ENCODE assay signal across 22 cellular contexts in genomic region chr5:168057905-168058304, GRCh38.
"Had no signal": no experiment of that assay in that cellular context is flagged by ENCODE, and none has a peak within 500 bp of the region (broad histone marks: within the 10 kb centered on the region; RNA-seq: fewer than 3 reads in every experiment).

No MANE protein-coding gene starts in this region.

- H3K27me3 ChIP-seq: brain microvascular endothelial cell, left lung, ovary, tibial artery had no signal

- ATAC-seq: activated T-cell treated with anti-CD3 and anti-CD28 coated beads, Interleukin-2, amount 50 U/mL, for 72 hours; left lung; naive thymus-derived CD4-positive, alpha-beta T cell; psoas muscle; right cardiac atrium; stimulated activated naive CD8-positive, alpha-beta T cell treated with anti-CD3 and anti-CD28 coated beads, Interleukin-15, Interleukin-2, amounts not matched to agents 100 U/mL and 50 U/mL, for 24 hours had no signal

- H3K4me3 ChIP-seq: left lung, ovary, psoas muscle, tibial artery had no signal

- H3K27ac ChIP-seq: brain microvascular endothelial cell, left lung, ovary, psoas muscle, tibial artery, VCaP had no signal

- H3K9me3 ChIP-seq: left lung, ovary, psoas muscle, tibial artery had no signal

- H3K36me3 Mint-ChIP-seq: naive thymus-derived CD4-positive, alpha-beta T cell had no signal

- H3K27ac Mint-ChIP-seq: activated T-cell treated with anti-CD3 and anti-CD28 coated beads, Interleukin-2, amount 50 U/mL, for 72 hours; endodermal cell; naive thymus-derived CD4-positive, alpha-beta T cell had no signal

- H3K4me3 Mint-ChIP-seq: activated T-cell treated with anti-CD3 and anti-CD28 coated beads, Interleukin-2, amount 50 U/mL, for 72 hours; endodermal cell; naive thymus-derived CD4-positive, alpha-beta T cell had no signal

- H3K36me3 ChIP-seq: brain microvascular endothelial cell, left lung, ovary, tibial artery had no signal

- H3K4me1 ChIP-seq: left lung, psoas muscle, tibial artery had no signal

- H3K4me1 Mint-ChIP-seq: endodermal cell; naive thymus-derived CD4-positive, alpha-beta T cell had no signal

- DNase-seq: activated CD4-positive, CD25-positive, alpha-beta regulatory T cell treated with anti-CD3 and anti-CD28 coated beads, Interleukin-2, amount 50 U/mL, for 72 hours; activated effector memory CD4-positive, alpha-beta T cell treated with anti-CD3 and anti-CD28 coated beads, Interleukin-2, amount 50 U/mL, for 16 hours; activated naive CD4-positive, alpha-beta T cell treated with anti-CD3 and anti-CD28 coated beads, Interleukin-2, amount 50 U/mL, for 16 hours; activated T-cell treated with anti-CD3 and anti-CD28 coated beads, Interleukin-2, amount 50 U/mL, for 72 hours; aorta; brain microvascular endothelial cell; central memory CD4-positive, alpha-beta T cell; endodermal cell; foreskin melanocyte; glutamatergic neuron; hypothalamus; kidney; left lung; mesenchymal stem cell; naive thymus-derived CD4-positive, alpha-beta T cell; ovary; psoas muscle; right cardiac atrium; stimulated activated naive CD8-positive, alpha-beta T cell treated with anti-CD3 and anti-CD28 coated beads, Interleukin-15, Interleukin-2, amounts not matched to agents 100 U/mL and 50 U/mL, for 24 hours; substantia nigra; tibial artery had no signal
